ENCODE assay signal across 1 cellular context in genomic region chr2:208265807-208266640, GRCh38.
TF ChIP-seq lines count a peak whose summit lies in the region.

A gene with protein sequence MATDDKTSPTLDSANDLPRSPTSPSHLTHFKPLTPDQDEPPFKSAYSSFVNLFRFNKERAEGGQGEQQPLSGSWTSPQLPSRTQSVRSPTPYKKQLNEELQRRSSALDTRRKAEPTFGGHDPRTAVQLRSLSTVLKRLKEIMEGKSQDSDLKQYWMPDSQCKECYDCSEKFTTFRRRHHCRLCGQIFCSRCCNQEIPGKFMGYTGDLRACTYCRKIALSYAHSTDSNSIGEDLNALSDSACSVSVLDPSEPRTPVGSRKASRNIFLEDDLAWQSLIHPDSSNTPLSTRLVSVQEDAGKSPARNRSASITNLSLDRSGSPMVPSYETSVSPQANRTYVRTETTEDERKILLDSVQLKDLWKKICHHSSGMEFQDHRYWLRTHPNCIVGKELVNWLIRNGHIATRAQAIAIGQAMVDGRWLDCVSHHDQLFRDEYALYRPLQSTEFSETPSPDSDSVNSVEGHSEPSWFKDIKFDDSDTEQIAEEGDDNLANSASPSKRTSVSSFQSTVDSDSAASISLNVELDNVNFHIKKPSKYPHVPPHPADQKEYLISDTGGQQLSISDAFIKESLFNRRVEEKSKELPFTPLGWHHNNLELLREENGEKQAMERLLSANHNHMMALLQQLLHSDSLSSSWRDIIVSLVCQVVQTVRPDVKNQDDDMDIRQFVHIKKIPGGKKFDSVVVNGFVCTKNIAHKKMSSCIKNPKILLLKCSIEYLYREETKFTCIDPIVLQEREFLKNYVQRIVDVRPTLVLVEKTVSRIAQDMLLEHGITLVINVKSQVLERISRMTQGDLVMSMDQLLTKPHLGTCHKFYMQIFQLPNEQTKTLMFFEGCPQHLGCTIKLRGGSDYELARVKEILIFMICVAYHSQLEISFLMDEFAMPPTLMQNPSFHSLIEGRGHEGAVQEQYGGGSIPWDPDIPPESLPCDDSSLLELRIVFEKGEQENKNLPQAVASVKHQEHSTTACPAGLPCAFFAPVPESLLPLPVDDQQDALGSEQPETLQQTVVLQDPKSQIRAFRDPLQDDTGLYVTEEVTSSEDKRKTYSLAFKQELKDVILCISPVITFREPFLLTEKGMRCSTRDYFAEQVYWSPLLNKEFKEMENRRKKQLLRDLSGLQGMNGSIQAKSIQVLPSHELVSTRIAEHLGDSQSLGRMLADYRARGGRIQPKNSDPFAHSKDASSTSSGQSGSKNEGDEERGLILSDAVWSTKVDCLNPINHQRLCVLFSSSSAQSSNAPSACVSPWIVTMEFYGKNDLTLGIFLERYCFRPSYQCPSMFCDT (N-terminal part only) (plus strand): TSS chr2:208266255. CDS start chr2:208271520, 5,265 bp downstream.

TF ChIP-seq in K562, 482 proteins besides CTCF, POLR2A, EP300 and RAD21 (continued from another document and continues in another):
- TF ChIP-seq ZBTB2 (IDR thresholded peaks at IDR 0.05) (peak; percentile 78; the same call in 1 of the 2 replicates), XRCC5 (IDR thresholded peaks at IDR 0.05; ENCODE audit: low read depth, low read length) (peak; percentile 96), RAD51 (IDR thresholded peaks at IDR 0.05; ENCODE audit: borderline replicate concordance, low read depth) (peak; percentile 52; the same call in 1 of the 2 replicates), RBFOX2 (IDR thresholded peaks at IDR 0.05; ENCODE audit: low read depth, low read length) (peak; percentile 79), CBX5 (IDR thresholded peaks at IDR 0.05; ENCODE audit: borderline replicate concordance, low read depth) (0 out of 2 replicates have a peak, but pooled peaks have one; percentile 40), NEUROD1 (IDR thresholded peaks at IDR 0.05; ENCODE audit: borderline replicate concordance, low read depth, low read length, partially characterized antibody) (peak; percentile 44), ZFX (CRISPR knock-in tag; IDR thresholded peaks at IDR 0.05) (peak; percentile 79), ESRRA (IDR thresholded peaks at IDR 0.05; ENCODE audit: borderline replicate concordance, low read depth) (peak; percentile 62; the same call in 1 of the 2 replicates), CBX2 (IDR thresholded peaks at IDR 0.05; ENCODE audit: insufficient read depth, low read length, poor library complexity, severe bottlenecking) (no peak), CREM (IDR thresholded peaks at IDR 0.05; ENCODE audit: low read depth) (peak; percentile 88), TRIM24 (IDR thresholded peaks at IDR 0.05) (peak in 1 of 2 experiments; percentile 17; a peak in 1 of 4 replicates), ZNF695 (CRISPR knock-in tag; IDR thresholded peaks at IDR 0.05) (no peak), ATF1 (CRISPR knock-in tag; IDR thresholded peaks at IDR 0.05) (no peak), ATF1 (tag; IDR thresholded peaks at IDR 0.05) (peak; percentile 89), MEIS2 (IDR thresholded peaks at IDR 0.05; ENCODE audit: partially characterized antibody) (peak; percentile 44), GATA2 (CRISPR knock-in tag; IDR thresholded peaks at IDR 0.05) (peak; percentile 91), ZNF696 (CRISPR knock-in tag; conservative IDR thresholded peaks at IDR 0.05) (no peak), CBX1 (IDR thresholded peaks at IDR 0.05; ENCODE audit: low read depth) (peak; percentile 60; the same call in 1 of the 2 replicates), ELF1 (tag; IDR thresholded peaks at IDR 0.05) (peak; percentile 75), RBBP5 (IDR thresholded peaks at IDR 0.05; ENCODE audit: borderline replicate concordance, insufficient read depth, low read length, poor library complexity, severe bottlenecking) (peak; percentile 25), KDM5B (IDR thresholded peaks at IDR 0.05; ENCODE audit: insufficient replicate concordance, low read depth, low read length) (peak; percentile 11), TARDBP (IDR thresholded peaks at IDR 0.05) (peak; percentile 84; the same call in 1 of the 2 replicates), NCOR1 (IDR thresholded peaks at IDR 0.05) (0 out of 2 replicates have a peak, but pooled peaks have one; percentile 30), MAFK (IDR thresholded peaks at IDR 0.05; ENCODE audit: low read length) (peak; percentile 25; the same call in 1 of the 2 replicates), SRSF3 (IDR thresholded peaks at IDR 0.05; ENCODE audit: insufficient read depth, low read length) (no peak), ZNF24 (IDR thresholded peaks at IDR 0.05) (0 out of 2 replicates have a peak, but pooled peaks have one; percentile 36), CCNT2 (IDR thresholded peaks at IDR 0.05; ENCODE audit: borderline replicate concordance, extremely low read depth, insufficient read length, low read depth, low read length) (peak; percentile 67), ZNF311 (CRISPR knock-in tag; IDR thresholded peaks at IDR 0.05) (no peak), JUNB (CRISPR knock-in tag; conservative IDR thresholded peaks at IDR 0.05) (no peak)
- TF ChIP-seq, protein P1, sequence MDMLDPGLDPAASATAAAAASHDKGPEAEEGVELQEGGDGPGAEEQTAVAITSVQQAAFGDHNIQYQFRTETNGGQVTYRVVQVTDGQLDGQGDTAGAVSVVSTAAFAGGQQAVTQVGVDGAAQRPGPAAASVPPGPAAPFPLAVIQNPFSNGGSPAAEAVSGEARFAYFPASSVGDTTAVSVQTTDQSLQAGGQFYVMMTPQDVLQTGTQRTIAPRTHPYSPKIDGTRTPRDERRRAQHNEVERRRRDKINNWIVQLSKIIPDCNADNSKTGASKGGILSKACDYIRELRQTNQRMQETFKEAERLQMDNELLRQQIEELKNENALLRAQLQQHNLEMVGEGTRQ (CRISPR knock-in tag; IDR thresholded peaks at IDR 0.05): peak; percentile 54
- TF ChIP-seq, protein P2, sequence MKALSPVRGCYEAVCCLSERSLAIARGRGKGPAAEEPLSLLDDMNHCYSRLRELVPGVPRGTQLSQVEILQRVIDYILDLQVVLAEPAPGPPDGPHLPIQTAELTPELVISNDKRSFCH (CRISPR knock-in tag; IDR thresholded peaks at IDR 0.05): no peak
- TF ChIP-seq, protein P2 (tag; IDR thresholded peaks at IDR 0.05): 0 out of 2 replicates have a peak, but pooled peaks have one; percentile 26
- TF ChIP-seq, protein P3, sequence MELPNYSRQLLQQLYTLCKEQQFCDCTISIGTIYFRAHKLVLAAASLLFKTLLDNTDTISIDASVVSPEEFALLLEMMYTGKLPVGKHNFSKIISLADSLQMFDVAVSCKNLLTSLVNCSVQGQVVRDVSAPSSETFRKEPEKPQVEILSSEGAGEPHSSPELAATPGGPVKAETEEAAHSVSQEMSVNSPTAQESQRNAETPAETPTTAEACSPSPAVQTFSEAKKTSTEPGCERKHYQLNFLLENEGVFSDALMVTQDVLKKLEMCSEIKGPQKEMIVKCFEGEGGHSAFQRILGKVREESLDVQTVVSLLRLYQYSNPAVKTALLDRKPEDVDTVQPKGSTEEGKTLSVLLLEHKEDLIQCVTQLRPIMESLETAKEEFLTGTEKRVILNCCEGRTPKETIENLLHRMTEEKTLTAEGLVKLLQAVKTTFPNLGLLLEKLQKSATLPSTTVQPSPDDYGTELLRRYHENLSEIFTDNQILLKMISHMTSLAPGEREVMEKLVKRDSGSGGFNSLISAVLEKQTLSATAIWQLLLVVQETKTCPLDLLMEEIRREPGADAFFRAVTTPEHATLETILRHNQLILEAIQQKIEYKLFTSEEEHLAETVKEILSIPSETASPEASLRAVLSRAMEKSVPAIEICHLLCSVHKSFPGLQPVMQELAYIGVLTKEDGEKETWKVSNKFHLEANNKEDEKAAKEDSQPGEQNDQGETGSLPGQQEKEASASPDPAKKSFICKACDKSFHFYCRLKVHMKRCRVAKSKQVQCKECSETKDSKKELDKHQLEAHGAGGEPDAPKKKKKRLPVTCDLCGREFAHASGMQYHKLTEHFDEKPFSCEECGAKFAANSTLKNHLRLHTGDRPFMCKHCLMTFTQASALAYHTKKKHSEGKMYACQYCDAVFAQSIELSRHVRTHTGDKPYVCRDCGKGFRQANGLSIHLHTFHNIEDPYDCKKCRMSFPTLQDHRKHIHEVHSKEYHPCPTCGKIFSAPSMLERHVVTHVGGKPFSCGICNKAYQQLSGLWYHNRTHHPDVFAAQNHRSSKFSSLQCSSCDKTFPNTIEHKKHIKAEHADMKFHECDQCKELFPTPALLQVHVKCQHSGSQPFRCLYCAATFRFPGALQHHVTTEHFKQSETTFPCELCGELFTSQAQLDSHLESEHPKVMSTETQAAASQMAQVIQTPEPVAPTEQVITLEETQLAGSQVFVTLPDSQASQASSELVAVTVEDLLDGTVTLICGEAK (IDR thresholded peaks at IDR 0.05): peak; percentile 59
- TF ChIP-seq, protein P3 (CRISPR knock-in tag; IDR thresholded peaks at IDR 0.05): no peak
- TF ChIP-seq, protein P4, sequence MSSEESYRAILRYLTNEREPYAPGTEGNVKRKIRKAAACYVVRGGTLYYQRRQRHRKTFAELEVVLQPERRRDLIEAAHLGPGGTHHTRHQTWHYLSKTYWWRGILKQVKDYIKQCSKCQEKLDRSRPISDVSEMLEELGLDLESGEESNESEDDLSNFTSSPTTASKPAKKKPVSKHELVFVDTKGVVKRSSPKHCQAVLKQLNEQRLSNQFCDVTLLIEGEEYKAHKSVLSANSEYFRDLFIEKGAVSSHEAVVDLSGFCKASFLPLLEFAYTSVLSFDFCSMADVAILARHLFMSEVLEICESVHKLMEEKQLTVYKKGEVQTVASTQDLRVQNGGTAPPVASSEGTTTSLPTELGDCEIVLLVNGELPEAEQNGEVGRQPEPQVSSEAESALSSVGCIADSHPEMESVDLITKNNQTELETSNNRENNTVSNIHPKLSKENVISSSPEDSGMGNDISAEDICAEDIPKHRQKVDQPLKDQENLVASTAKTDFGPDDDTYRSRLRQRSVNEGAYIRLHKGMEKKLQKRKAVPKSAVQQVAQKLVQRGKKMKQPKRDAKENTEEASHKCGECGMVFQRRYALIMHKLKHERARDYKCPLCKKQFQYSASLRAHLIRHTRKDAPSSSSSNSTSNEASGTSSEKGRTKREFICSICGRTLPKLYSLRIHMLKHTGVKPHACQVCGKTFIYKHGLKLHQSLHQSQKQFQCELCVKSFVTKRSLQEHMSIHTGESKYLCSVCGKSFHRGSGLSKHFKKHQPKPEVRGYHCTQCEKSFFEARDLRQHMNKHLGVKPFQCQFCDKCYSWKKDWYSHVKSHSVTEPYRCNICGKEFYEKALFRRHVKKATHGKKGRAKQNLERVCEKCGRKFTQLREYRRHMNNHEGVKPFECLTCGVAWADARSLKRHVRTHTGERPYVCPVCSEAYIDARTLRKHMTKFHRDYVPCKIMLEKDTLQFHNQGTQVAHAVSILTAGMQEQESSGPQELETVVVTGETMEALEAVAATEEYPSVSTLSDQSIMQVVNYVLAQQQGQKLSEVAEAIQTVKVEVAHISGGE (CRISPR knock-in tag; IDR thresholded peaks at IDR 0.05): 0 out of 6 replicates have a peak, but pooled peaks of 1 of the 3 experiments have one; percentile 50
